25 cellular contexts compared by ENCODE assay signal in genomic region chr1:5686925-5687706, GRCh38.
DNase-seq lines count a peak whose midpoint lies in the region; ATAC-seq and TF ChIP-seq lines count a peak whose summit lies in the region.
"Had no signal": no experiment of that assay in that cellular context is flagged by ENCODE, and none has a peak within 500 bp of the region (broad histone marks: within the 10 kb centered on the region; RNA-seq: fewer than 3 reads in every experiment).

No MANE protein-coding gene starts in this region.

- H3K4me1 Mint-ChIP-seq in endodermal cell (peaks cover 39% of the 10 kb centered on the region), neural progenitor cell (peaks cover 14% of the 10 kb centered on the region)
- H3K4me1 Mint-ChIP-seq in activated T-cell treated with anti-CD3 and anti-CD28 coated beads, Interleukin-2, amount 50 U/mL, for 4 hours (ENCODE audit: low read depth): peaks cover 4% of the 10 kb centered on the region
- H3K4me1 Mint-ChIP-seq: CD14-positive monocyte had no signal

- H3K27ac ChIP-seq in HCT116 (ENCODE audit: low read depth, low read length): no peak overlapping the region
- no peak overlapping the region for H3K27ac ChIP-seq in RWPE2 (ENCODE audit: poor library complexity, severe bottlenecking)
- no peak overlapping the region for H3K27ac ChIP-seq in endodermal cell (ENCODE audit: low read depth, low read length)
- no peak overlapping the region for H3K27ac ChIP-seq in neural progenitor cell

- H3K4me2 ChIP-seq in HCT116 (ENCODE audit: low read length): no peak overlapping the region
- H3K4me2 ChIP-seq in neural progenitor cell: no peak overlapping the region

- H3K36me3 ChIP-seq in HCT116 (ENCODE audit: control insufficient read depth in 1 of 2, insufficient read depth in 2 of 2, low read length in 2 of 2) (no peaks in the 10 kb centered on the region), RWPE2 (ENCODE audit: low read depth) (no peaks in the 10 kb centered on the region), endodermal cell (ENCODE audit: control insufficient read depth, insufficient read depth, low read length) (no peaks in the 10 kb centered on the region), neural progenitor cell (no peaks in the 10 kb centered on the region)
- H3K36me3 ChIP-seq: BE2C had no signal

- WGBS in endodermal cell (ENCODE audit: insufficient coverage in 1 of 2, insufficient read length in 1 of 2), 2 experiments: 71 to 84% methylated on average over 5 to 12 of the region's 12 CpGs

- peak; percentile 3 for DNase-seq in HCT116 (ENCODE audit: low read depth, low spot score)
- DNase-seq in RWPE2 (ENCODE audit: low spot score): peak; percentile 17
- peak; percentile 67 for DNase-seq in endodermal cell
- no peak for DNase-seq in neural progenitor cell (ENCODE audit: low spot score)
- DNase-seq in activated T-cell treated with anti-CD3 and anti-CD28 coated beads, Interleukin-2, amount 50 U/mL, for 4 hours: no peak
- no peak for DNase-seq in glomerular visceral epithelial cell (ENCODE audit: extremely low spot score)
- DNase-seq in GF-D8 (lab: John Stamatoyannopoulos, UW): no peak
- DNase-seq: ACHN; BE2C; DMS153; DND-41; KBM-7; MV-4-11; NCI-H1105; NCI-H1436 treated with DMSO at 0.1 percent for 48 hours; NCI-H187 treated with DMSO at 0.1 percent for 48 hours; NCI-H2107; NCI-H446 treated with DMSO at 0.1 percent for 48 hours; NCI-H526; NCI-H82; NK-92 treated with Interleukin-12 subunit alpha and Interleukin-12 subunit beta, amount 100 ng/mL, for 24 hours; RPMI8226; SHP77 treated with DMSO at 0.1 percent for 48 hours; T-helper 1 cell had no signal

- TF ChIP-seq RAD21 in HCT116 (IDR thresholded peaks at IDR 0.05; ENCODE audit: low read depth): no peak

- H3K9me3 ChIP-seq in HCT116 (ENCODE audit: control insufficient read depth in 1 of 2, insufficient read depth in 1 of 2, low read depth in 1 of 2, low read length in 2 of 2): no peaks in the 10 kb centered on the region
- no peaks in the 10 kb centered on the region for H3K9me3 ChIP-seq in RWPE2 (ENCODE audit: severe bottlenecking)
- H3K9me3 ChIP-seq in endodermal cell (ENCODE audit: control insufficient read depth, low read length): peaks cover 5% of the 10 kb centered on the region
- H3K9me3 ChIP-seq in neural progenitor cell (ENCODE audit: low read depth): no peaks in the 10 kb centered on the region
- H3K9me3 ChIP-seq: BE2C had no signal

- RAD21 ChIA-PET in HCT116 (lab: Charles Lee; ENCODE audit: low non-redundant PET in 1 of 2, low total read pairs in 2 of 2, uncharacterized antibody in 2 of 2, unreplicated experiment in 2 of 2): no interaction called here

- no peak overlapping the region for H3K4me3 ChIP-seq in HCT116 (replicated peaks in 1 of 2; ENCODE audit: low read depth in 1 of 2, low read length in 2 of 2)
- H3K4me3 ChIP-seq in RWPE2 (ENCODE audit: severe bottlenecking): no peak overlapping the region
- H3K4me3 ChIP-seq in endodermal cell (ENCODE audit: low read length): no peak overlapping the region
- H3K4me3 ChIP-seq in neural progenitor cell: no peak overlapping the region

- H3K36me3 Mint-ChIP-seq in endodermal cell (ENCODE audit: low read depth) (no peaks in the 10 kb centered on the region), neural progenitor cell (no peaks in the 10 kb centered on the region)
- H3K36me3 Mint-ChIP-seq in activated T-cell treated with anti-CD3 and anti-CD28 coated beads, Interleukin-2, amount 50 U/mL, for 4 hours (ENCODE audit: insufficient read depth): no peaks in the 10 kb centered on the region
- H3K36me3 Mint-ChIP-seq: CD14-positive monocyte had no signal

- TF ChIP-seq CTCF in HCT116 (IDR thresholded peaks at IDR 0.05 in 2 of 3, conservative IDR thresholded peaks at IDR 0.05 in 1 of 3; ENCODE audit: borderline replicate concordance in 1 of 3, insufficient read depth in 1 of 3, low read depth in 2 of 3, low read length in 2 of 3): no peak
- TF ChIP-seq CTCF in RWPE2 (IDR thresholded peaks at IDR 0.05; ENCODE audit: poor library complexity, severe bottlenecking): no peak
- TF ChIP-seq CTCF in endodermal cell (conservative IDR thresholded peaks at IDR 0.05): no peak
- no peak for TF ChIP-seq CTCF in neural progenitor cell (IDR thresholded peaks at IDR 0.05)

- no TSS peak for BruUV-seq in HCT116 (replicated peaks; lab: Mats Ljungman, UMichigan)

- no peak for ATAC-seq in HCT116
- no peak for ATAC-seq in RWPE2 (ENCODE audit: low read depth)
- ATAC-seq in activated T-cell treated with anti-CD3 and anti-CD28 coated beads, Interleukin-2, amount 50 U/mL, for 4 hours: no peak

- H3K27ac Mint-ChIP-seq in endodermal cell: peak overlapping the region; percentile 35
- no peak overlapping the region for H3K27ac Mint-ChIP-seq in neural progenitor cell
- H3K27ac Mint-ChIP-seq: CD14-positive monocyte had no signal

- H3K9ac ChIP-seq in HCT116 (ENCODE audit: low read length): no peak overlapping the region
- no peak overlapping the region for H3K9ac ChIP-seq in endodermal cell (ENCODE audit: extremely low read depth, low read length, poor library complexity, severe bottlenecking)
- H3K9ac ChIP-seq in neural progenitor cell: no peak overlapping the region

- H3F3A ChIP-seq in neural progenitor cell (ENCODE audit: low read depth): no peaks in the 10 kb centered on the region

- no peaks in the 10 kb centered on the region for H3K9me2 ChIP-seq in HCT116 (ENCODE audit: insufficient read depth)

- H4K20me1 ChIP-seq in HCT116 (ENCODE audit: insufficient read depth): no peaks in the 10 kb centered on the region
- H4K20me1 ChIP-seq in neural progenitor cell (ENCODE audit: low read depth): no peaks in the 10 kb centered on the region

- H3K4me1 ChIP-seq in HCT116 (ENCODE audit: control insufficient read depth in 1 of 2, insufficient read depth in 2 of 2, low read length in 2 of 2) (no peaks in the 10 kb centered on the region), RWPE2 (ENCODE audit: insufficient read depth, poor library complexity, severe bottlenecking) (peaks cover 3% of the 10 kb centered on the region), endodermal cell (ENCODE audit: control insufficient read depth, insufficient read depth, low read length) (peaks cover 15% of the 10 kb centered on the region), neural progenitor cell (peaks cover 12% of the 10 kb centered on the region)
- H3K4me1 ChIP-seq: BE2C had no signal

- H3K79me2 ChIP-seq in HCT116 (ENCODE audit: insufficient read depth, low read length) (no peaks in the 10 kb centered on the region), neural progenitor cell (ENCODE audit: low read depth) (no peaks in the 10 kb centered on the region)

- intact Hi-C loops in HCT116 (cut with micrococcal nuclease): no loop called here

- TF ChIP-seq POLR2A in HCT116 (IDR thresholded peaks at IDR 0.05; ENCODE audit: borderline replicate concordance, extremely low read depth, insufficient read depth, insufficient read length): no peak

- CTCF ChIA-PET in HCT116 (lab: Charles Lee): no interaction called here

- H3K27me3 ChIP-seq in HCT116 (ENCODE audit: insufficient read depth, low read length) (0 out of 2 replicates have a peak, but pooled peaks cover 3% of the 10 kb centered on the region), RWPE2 (ENCODE audit: insufficient read depth, poor library complexity, severe bottlenecking) (no peaks in the 10 kb centered on the region), endodermal cell (ENCODE audit: control insufficient read depth, insufficient read depth, low read length, poor library complexity, severe bottlenecking) (no peaks in the 10 kb centered on the region), neural progenitor cell (no peaks in the 10 kb centered on the region)
- H3K27me3 ChIP-seq: BE2C had no signal

- POLR2A ChIA-PET in HCT116 (lab: Charles Lee): no interaction called here

- no peak overlapping the region for H2AFZ ChIP-seq in HCT116 (ENCODE audit: low read depth, low read length, poor library complexity, severe bottlenecking)
- peak overlapping the region; percentile 34 for H2AFZ ChIP-seq in neural progenitor cell (replicated peaks)

- H3K9me3 Mint-ChIP-seq in endodermal cell (peaks cover 3% of the 10 kb centered on the region), neural progenitor cell (no peaks in the 10 kb centered on the region)
- H3K9me3 Mint-ChIP-seq in activated T-cell treated with anti-CD3 and anti-CD28 coated beads, Interleukin-2, amount 50 U/mL, for 4 hours: no peaks in the 10 kb centered on the region

- H3K4me3 Mint-ChIP-seq in endodermal cell: no peak overlapping the region
- H3K4me3 Mint-ChIP-seq in neural progenitor cell: no peak overlapping the region
- no peak overlapping the region for H3K4me3 Mint-ChIP-seq in activated T-cell treated with anti-CD3 and anti-CD28 coated beads, Interleukin-2, amount 50 U/mL, for 4 hours
- H3K4me3 Mint-ChIP-seq: CD14-positive monocyte had no signal

- H3K27me3 Mint-ChIP-seq in endodermal cell (ENCODE audit: insufficient read depth) (peaks cover 2% of the 10 kb centered on the region), neural progenitor cell (ENCODE audit: insufficient read depth, low read depth) (peaks cover 8% of the 10 kb centered on the region)
- peaks cover 19% of the 10 kb centered on the region for H3K27me3 Mint-ChIP-seq in activated T-cell treated with anti-CD3 and anti-CD28 coated beads, Interleukin-2, amount 50 U/mL, for 4 hours (ENCODE audit: low read depth)

TF ChIP-seq in HCT116, 20 proteins besides CTCF, POLR2A, EP300 and RAD21 (continues in another document):
- no peak for TF ChIP-seq EGR1 (IDR thresholded peaks at IDR 0.05; ENCODE audit: low read depth)
- TF ChIP-seq FOSL1 (IDR thresholded peaks at IDR 0.05; ENCODE audit: low read depth): no peak
- TF ChIP-seq SP1 (IDR thresholded peaks at IDR 0.05; ENCODE audit: low read depth): no peak
- TF ChIP-seq TCF7L2 (IDR thresholded peaks at IDR 0.05; ENCODE audit: borderline replicate concordance, extremely low read depth, insufficient read depth, insufficient read length): no peak
- TF ChIP-seq ZNF274 (IDR thresholded peaks at IDR 0.05; ENCODE audit: low read depth, low read length): no peak
- TF ChIP-seq ZFX (IDR thresholded peaks at IDR 0.05): no peak
- TF ChIP-seq ZBTB33 (IDR thresholded peaks at IDR 0.05; ENCODE audit: extremely low read depth, insufficient replicate concordance, low read length): no peak

Comparison
In these comparisons a context has a peak if more than half of its experiments do, and no peak if none do; other contexts are left out.
1. DNase-seq: peak in HCT116 (single experiment), RWPE2 (single experiment) and endodermal cell (single experiment); none in neural progenitor cell (single experiment), activated T-cell treated with anti-CD3 and anti-CD28 coated beads, Interleukin-2, amount 50 U/mL, for 4 hours (single experiment), glomerular visceral epithelial cell (single experiment) and GF-D8 (single experiment).